7 cellular contexts compared by ENCODE assay signal in the genomic region with DNA sequence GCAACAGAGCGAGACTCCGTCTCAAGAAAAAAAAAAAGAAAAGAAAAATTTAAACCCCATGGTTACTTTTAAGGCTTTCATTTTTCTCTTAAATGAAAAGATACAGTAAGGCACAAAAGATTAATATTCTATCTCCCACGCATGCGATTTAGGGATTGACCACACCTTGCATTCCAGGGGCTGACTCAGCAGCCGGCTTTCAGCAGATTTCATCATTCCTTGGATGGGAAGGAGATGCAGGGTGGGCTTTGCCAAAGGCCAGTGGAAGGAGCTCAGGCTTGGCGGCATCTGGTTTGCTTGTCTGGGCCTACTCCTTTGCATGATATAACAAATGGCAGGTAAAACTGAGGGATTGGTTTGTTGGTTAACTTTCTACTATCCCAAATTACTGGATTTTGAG. TPM values are rescaled to one million over a fixed set of nuclear protein-coding genes. Genes with fewer than 3 reads are reported as not detected.
DNase-seq lines count a peak whose midpoint lies in the region; ATAC-seq, FAIRE-seq and TF ChIP-seq lines count a peak whose summit lies in the region.
"Not testable (repeated sequence)": the region's sequence is repeated elsewhere in the genome, so short reads cannot be mapped to it uniquely, and the experiment has no call there.

No MANE protein-coding gene starts in this region.

- H3K79me2 ChIP-seq in K562 (ENCODE audit: control insufficient read depth, insufficient read depth, low read length), result not testable (repeated sequence)

- H3K9ac ChIP-seq in K562 (ENCODE audit: insufficient read depth in 1 of 2, low read depth in 2 of 2, low read length in 2 of 2), result not testable (repeated sequence)

- H3K27ac ChIP-seq in K562 (ENCODE audit: extremely low read depth, low read depth, low read length); right cardiac atrium (ENCODE audit: low read length): not testable (repeated sequence)

- in situ Hi-C loops in K562 (cut with MboI), result not testable (repeated sequence)

- not testable (repeated sequence) for TF ChIP-seq POLR2A in K562 (conservative IDR thresholded peaks at IDR 0.05)

- not testable (repeated sequence) for H3K4me3 ChIP-seq in K562; right cardiac atrium (ENCODE audit: low read length)

- peak; percentile 57 for ATAC-seq in K562
- ATAC-seq in right cardiac atrium, result not testable (repeated sequence)

- H2AFZ ChIP-seq in K562 (ENCODE audit: low read depth, low read length), result not testable (repeated sequence)

- not testable (repeated sequence) for H3K9me3 ChIP-seq in K562 (replicated peaks; ENCODE audit: control insufficient read depth, insufficient read depth, low read depth, low read length); right cardiac atrium (ENCODE audit: control insufficient read depth, low read length)

- not testable (repeated sequence) for H3K9me1 ChIP-seq in K562 (ENCODE audit: control insufficient read depth, insufficient read depth, low read length)

- TF ChIP-seq EP300 in K562 (IDR thresholded peaks at IDR 0.05; ENCODE audit: low read length), result peak; percentile 35; the same call in 1 of the 2 replicates

- 79% methylated on average over 6 of the region's 6 CpGs for WGBS in K562 (ENCODE audit: insufficient coverage, low coverage, missing lambda C conversion rate)
- WGBS in right cardiac atrium, result 88% methylated on average over 6 of the region's 6 CpGs

- FAIRE-seq in K562 (lab: Jason Lieb, UNC), result peak; percentile 48

- H3K4me2 ChIP-seq in K562 (ENCODE audit: insufficient read depth, low read length), result not testable (repeated sequence)

- CTCF ChIA-PET in K562 (lab: Yijun Ruan, JAX; ENCODE audit: low intra/inter-chr PET ratio), result not testable (repeated sequence)

- TF ChIP-seq CTCF in K562 (IDR thresholded peaks at IDR 0.05 in 2 of 3, conservative IDR thresholded peaks at IDR 0.05 in 1 of 3; ENCODE audit: insufficient read depth in 2 of 3, low read depth in 1 of 3, low read length in 3 of 3), result not testable (repeated sequence)

- not testable (repeated sequence) for BruUV-seq in K562 (replicated peaks; lab: Mats Ljungman, UMichigan)

- H3K36me3 ChIP-seq in K562 (ENCODE audit: control insufficient read depth, insufficient read depth, low read length), result not testable (repeated sequence)

- H3K27me3 ChIP-seq in K562 (ENCODE audit: control insufficient read depth in 2 of 2, insufficient read depth in 2 of 2, low read length in 2 of 2); right cardiac atrium (ENCODE audit: control insufficient read depth, insufficient read depth): not testable (repeated sequence)

- intact Hi-C loops in K562 (cut with micrococcal nuclease); right cardiac atrium (cut with DNase I); posterior vena cava (cut with DNase I): not testable (repeated sequence)

- not testable (repeated sequence) for H4K20me1 ChIP-seq in K562 (replicated peaks; ENCODE audit: control insufficient read depth, insufficient read depth, low read length)

- POLR2A ChIA-PET in K562 (lab: Yijun Ruan, JAX), result not testable (repeated sequence)

- not testable (repeated sequence) for H3K4me1 ChIP-seq in K562 (replicated peaks in 1 of 2; ENCODE audit: control insufficient read depth in 2 of 2, insufficient read depth in 2 of 2, low read length in 2 of 2); right cardiac atrium (ENCODE audit: control insufficient read depth, insufficient read depth, low read length)

- peak; percentile 18 for DNase-seq in DMS 273 (lab: John Stamatoyannopoulos, UW; ENCODE audit: unreplicated experiment)
- DNase-seq in HS-27A (ENCODE audit: low read depth), result peak; percentile 51
- peak; percentile 77 for DNase-seq in RPMI7951 (ENCODE audit: low read depth)
- DNase-seq in K562 (ENCODE audit: extremely low read depth in 1 of 4, low spot score in 3 of 4), result not testable (repeated sequence)
- peak; percentile 60 for DNase-seq in fibroblast of gingiva (ENCODE audit: low read depth)
- DNase-seq in right cardiac atrium, result peak in 2 of 3 donors; percentile 32 to 48
- peak; percentile 85 for DNase-seq in posterior vena cava (ENCODE audit: low spot score)

- TF ChIP-seq RAD21 in K562 (CRISPR knock-in tag; conservative IDR thresholded peaks at IDR 0.05 in 1 of 2, IDR thresholded peaks at IDR 0.05 in 1 of 2), result not testable (repeated sequence)

TF ChIP-seq in K562, 482 proteins besides CTCF, POLR2A, EP300 and RAD21:
- TF ChIP-seq FOSL1 (tag; conservative IDR thresholded peaks at IDR 0.05) (peak; percentile 49; the same call in 1 of the 2 replicates), ATF3 (IDR thresholded peaks at IDR 0.05) (peak; percentile 85), SMARCA4 (IDR thresholded peaks at IDR 0.05) (0 out of 2 replicates have a peak, but pooled peaks have one; percentile 22), ZNF324 (CRISPR knock-in tag; IDR thresholded peaks at IDR 0.05) (peak; percentile 87), CXXC5 (CRISPR knock-in tag; IDR thresholded peaks at IDR 0.05) (0 out of 2 replicates have a peak, but pooled peaks have one; percentile 12), TRIM24 (IDR thresholded peaks at IDR 0.05) (peak; percentile 97 to 99), JUN (IDR thresholded peaks at IDR 0.05; ENCODE audit: borderline replicate concordance, low read depth, low read length) (peak; percentile 50; the same call in 1 of the 2 replicates), TEAD1 (CRISPR knock-in tag; IDR thresholded peaks at IDR 0.05) (peak in 1 of 2 experiments; percentile 80; a peak in 1 of 4 replicates), JUND (IDR thresholded peaks at IDR 0.05; ENCODE audit: borderline replicate concordance, low read depth, low read length) (peak; percentile 44; the same call in 1 of the 2 replicates), ZNF316 (IDR thresholded peaks at IDR 0.05) (peak; percentile 33; the same call in 1 of the 2 replicates), NFE2 (IDR thresholded peaks at IDR 0.05; ENCODE audit: low read depth) (0 out of 2 replicates have a peak, but pooled peaks have one; percentile 4), MAFG (tag; conservative IDR thresholded peaks at IDR 0.05) (0 out of 2 replicates have a peak, but pooled peaks have one; percentile 15), CEBPG (CRISPR knock-in tag; IDR thresholded peaks at IDR 0.05) (peak; percentile 85), CEBPG (tag; conservative IDR thresholded peaks at IDR 0.05 in 1 of 2, IDR thresholded peaks at IDR 0.05 in 1 of 2) (peak in 1 of 2 experiments; percentile 77; a peak in 2 of 4 replicates)
- not testable (repeated sequence) for TF ChIP-seq ATF3 (CRISPR knock-in tag; conservative IDR thresholded peaks at IDR 0.05); JUN (CRISPR knock-in tag; IDR thresholded peaks at IDR 0.05; ENCODE audit: borderline replicate concordance); JUND (tag; IDR thresholded peaks at IDR 0.05; ENCODE audit: borderline replicate concordance, low read depth, low read length)

RNA-seq across cellular contexts. Expression of gene FKBP9, which starts 22.0 kb away (rescaled TPM):
- total RNA-seq in RPMI7951 (2014; rRNA removed; shearing (Covaris generic)), result 154 and 171 TPM in 2 replicates
- total RNA-seq in K562 (2011; cell fraction: chromatin; rRNA removed; ENCODE audit: low replicate concordance), result 60.0 and 63.9 TPM in 2 replicates
- total RNA-seq in K562 (2011; cell fraction: nucleolus; rRNA removed), result 53.8 and 63.0 TPM in 2 replicates
- total RNA-seq in K562 (2011; cell fraction: nucleoplasm; rRNA removed), result 56.3 and 59.8 TPM in 2 replicates
- total RNA-seq in K562 (2014; rRNA removed) (14.4 and 18.6 TPM in 2 replicates), K562 (2014; rRNA removed; fragmentation: Illumina TruSeq; extraction: Trizol) (18.8 and 19.2 TPM in 2 replicates), K562 (2015; rRNA removed; fragmentation: Illumina TruSeq; extraction: Trizol) (17.0 and 17.8 TPM in 2 replicates), K562 (2021) (23.7 and 27.2 TPM in 2 replicates), right cardiac atrium (100 to 1,000 TPM; 115 to 121 (median 117) TPM), posterior vena cava (100 to 1,000 TPM; 129 to 163 TPM)
- polyA plus RNA-seq in K562 (2011; rRNA removed) (15.9 and 18.6 TPM in 2 replicates), K562 (2014; fragmentation: Illumina TruSeq; extraction: Trizol) (15.8 and 16.7 TPM in 2 replicates), K562 (2014; fragmentation: Nextera tagmentation; extraction: Ambion mirVana) (1 to 10 TPM; 5.9 to 8.1 TPM), K562 (2014; rRNA removed) (10.9 and 12.2 TPM in 2 replicates), right cardiac atrium (65.6 TPM)
- 16.3 and 28.5 TPM in 2 replicates for polyA plus RNA-seq in K562 (2011; cell fraction: cytosol; rRNA removed)
- polyA plus RNA-seq in K562 (2011; cell fraction: nucleus; rRNA removed), result 17.6 and 26.7 TPM in 2 replicates
- 24.7 and 37.0 TPM in 2 replicates for polyA plus RNA-seq in K562 (2012)
- 55.7 and 77.7 TPM in 2 replicates for polyA minus RNA-seq in K562 (2011; rRNA and poly(A)+ RNA removed)
- polyA minus RNA-seq in K562 (2011; cell fraction: cytosol; rRNA and poly(A)+ RNA removed), result 11.5 and 28.3 TPM in 2 replicates
- 9.7 and 17.9 TPM in 2 replicates for polyA minus RNA-seq in K562 (2011; cell fraction: nucleus; rRNA and poly(A)+ RNA removed)
